ENCODE assay signal across 15 cellular contexts in the genomic region with DNA sequence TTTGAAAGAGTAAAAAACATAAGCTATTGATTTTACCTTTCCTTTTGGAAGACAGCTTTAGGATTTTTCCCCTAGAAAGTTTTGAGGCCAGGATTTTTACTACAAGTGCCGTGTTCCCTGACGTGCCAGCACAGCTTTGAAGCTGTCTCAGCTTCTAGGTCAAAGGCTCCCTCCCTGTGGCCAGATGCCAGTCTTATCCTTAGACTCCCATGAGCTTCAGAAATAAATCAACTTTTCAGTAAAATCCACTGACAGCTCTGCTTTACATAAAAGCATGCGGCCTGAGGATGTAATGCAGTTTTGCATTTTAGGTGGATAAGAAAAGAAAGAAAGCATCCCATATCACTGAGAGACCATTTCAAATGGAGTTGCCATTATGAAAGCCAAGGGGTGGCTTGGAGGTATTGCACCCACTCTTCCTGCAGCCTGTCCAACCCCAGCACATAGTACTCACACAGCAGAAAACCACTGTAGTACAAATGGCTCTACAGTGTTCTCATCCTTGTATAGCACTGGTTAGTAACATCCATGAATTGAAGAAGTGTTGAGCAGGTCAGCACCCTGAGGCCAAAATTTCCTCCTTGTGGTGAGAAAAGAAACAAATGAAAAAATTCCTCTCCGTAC. TPM values are rescaled to one million over a fixed set of nuclear protein-coding genes. Genes with fewer than 3 reads are reported as not detected.
DNase-seq lines count a peak whose midpoint lies in the region; ATAC-seq, FAIRE-seq and TF ChIP-seq lines count a peak whose summit lies in the region.
"Had no signal": no experiment of that assay in that cellular context is flagged by ENCODE, and none has a peak within 500 bp of the region (broad histone marks: within the 10 kb centered on the region; RNA-seq: fewer than 3 reads in every experiment).

No MANE protein-coding gene starts in this region.

- BruUV-seq in HCT116 (replicated peaks; lab: Mats Ljungman, UMichigan) = no TSS peak
- no TSS peak for BruUV-seq in HepG2 (replicated peaks; lab: Mats Ljungman, UMichigan)

- 58% methylated on average over 4 of the region's 4 CpGs for WGBS in A549 (ENCODE audit: missing lambda C conversion rate)
- 49 to 54% (median 51%) methylated on average over 4 of the region's 4 CpGs for WGBS in adrenal gland, 4 donors
- 55% methylated on average over 4 of the region's 4 CpGs for WGBS in HepG2 (ENCODE audit: low lambda C conversion rate)

- POLR2A ChIA-PET in A549 (lab: Yijun Ruan, JAX) = no interaction called here
- POLR2A ChIA-PET in HCT116 (lab: Charles Lee) = no interaction called here
- POLR2A ChIA-PET in HepG2 (lab: Yijun Ruan, JAX) = no interaction called here

- TF ChIP-seq EP300 in A549 (IDR thresholded peaks at IDR 0.05) (no peak), HepG2 (IDR thresholded peaks at IDR 0.05; ENCODE audit: low read depth in 2 of 2, low read length in 2 of 2) (no peak), HepG2 (CRISPR knock-in tag; IDR thresholded peaks at IDR 0.05; ENCODE audit: borderline replicate concordance) (no peak)

- H3K27me3 ChIP-seq in HCT116 (ENCODE audit: insufficient read depth, low read length) (no peaks in the 10 kb centered on the region), adrenal gland (no peaks in the 10 kb centered on the region), HepG2 (ENCODE audit: control insufficient read depth in 1 of 2, insufficient read depth in 2 of 2, low read length in 2 of 2) (no peaks in the 10 kb centered on the region)
- H3K27me3 ChIP-seq: thyroid gland had no signal

- H4K20me1 ChIP-seq in HCT116 (ENCODE audit: insufficient read depth) (no peaks in the 10 kb centered on the region), HepG2 (ENCODE audit: insufficient read depth, low read length) (no peaks in the 10 kb centered on the region)

- no peaks in the 10 kb centered on the region for H3K9me3 ChIP-seq in A549
- no peaks in the 10 kb centered on the region for H3K9me3 ChIP-seq in HCT116 (ENCODE audit: control insufficient read depth in 1 of 2, insufficient read depth in 1 of 2, low read depth in 1 of 2, low read length in 2 of 2)
- H3K9me3 ChIP-seq in adrenal gland (replicated peaks in 1 of 3) = no peaks in the 10 kb centered on the region
- H3K9me3 ChIP-seq in HepG2 (ENCODE audit: low read length) = no peaks in the 10 kb centered on the region
- H3K9me3 ChIP-seq: thyroid gland had no signal

- intact Hi-C loops in HCT116 (cut with micrococcal nuclease) = no loop called here
- intact Hi-C loops in adrenal gland (cut with DNase I) = loop anchor here in 1 of 2 donors (10.0 kb wide), 2 partner anchors 188 to 308 kb away; no protein-coding TSS in a partner anchor
- intact Hi-C loops in HepG2 (cut with micrococcal nuclease; ENCODE audit: unreplicated experiment) = no loop called here

- H3K4me1 ChIP-seq in A549 (no peaks in the 10 kb centered on the region), HCT116 (ENCODE audit: control insufficient read depth in 1 of 2, insufficient read depth in 2 of 2, low read length in 2 of 2) (peaks cover 6 to 21% of the 10 kb centered on the region in 2 experiments; a peak in 3 of 4 replicates), adrenal gland (replicated peaks in 1 of 2) (no peaks in the 10 kb centered on the region), HepG2 (ENCODE audit: insufficient read depth, low read length) (no peaks in the 10 kb centered on the region)

- TF ChIP-seq CTCF in A549 (IDR thresholded peaks at IDR 0.05) (no peak), HCT116 (IDR thresholded peaks at IDR 0.05 in 2 of 3, conservative IDR thresholded peaks at IDR 0.05 in 1 of 3; ENCODE audit: borderline replicate concordance in 1 of 3, insufficient read depth in 1 of 3, low read depth in 2 of 3, low read length in 2 of 3) (peak in 2 of 3 experiments; percentile 30 to 37; a peak in 3 of 6 replicates), adrenal gland (IDR thresholded peaks at IDR 0.05) (peak; percentile 11 to 46 (median 25)), HepG2 (CRISPR knock-in tag; IDR thresholded peaks at IDR 0.05) (no peak)

- RAD21 ChIA-PET in HCT116 (lab: Charles Lee; ENCODE audit: low non-redundant PET in 1 of 2, low total read pairs in 2 of 2, uncharacterized antibody in 2 of 2, unreplicated experiment in 2 of 2) = no interaction called here

- H3K9ac ChIP-seq in HCT116 (ENCODE audit: low read length) (no peak overlapping the region), HepG2 (ENCODE audit: insufficient read depth, low read depth, low read length) (no peak overlapping the region)

- H3K4me2 ChIP-seq in A549 (no peak overlapping the region), HCT116 (ENCODE audit: low read length) (no peak overlapping the region), HepG2 (ENCODE audit: low read depth, low read length) (no peak overlapping the region)

- H3K79me2 ChIP-seq in HCT116 (ENCODE audit: insufficient read depth, low read length) = no peaks in the 10 kb centered on the region
- no peaks in the 10 kb centered on the region for H3K79me2 ChIP-seq in HepG2 (ENCODE audit: insufficient read depth, low read length)

- no peak for TF ChIP-seq POLR2A in A549 (IDR thresholded peaks at IDR 0.05; ENCODE audit: low read length)
- TF ChIP-seq POLR2A in HCT116 (IDR thresholded peaks at IDR 0.05; ENCODE audit: borderline replicate concordance, extremely low read depth, insufficient read depth, insufficient read length) = no peak
- TF ChIP-seq POLR2A in adrenal gland (IDR thresholded peaks at IDR 0.05) = no peak
- TF ChIP-seq POLR2A in HepG2 (IDR thresholded peaks at IDR 0.05; ENCODE audit: insufficient read depth in 1 of 2, low read depth in 2 of 2, low read length in 2 of 2) = no peak

- DNase-seq in A549 (ENCODE audit: low read depth in 1 of 2, low spot score in 1 of 2) (no peak), HCT116 (ENCODE audit: low read depth, low spot score) (no peak), adrenal gland (peak in 5 of 7 donors; percentile 42 to 74 (median 68)), HepG2 (ENCODE audit: low spot score) (no peak), RPMI8226 (no peak)
- DNase-seq in activated CD8-positive, alpha-beta memory T cell treated with anti-CD3 and anti-CD28 coated beads, Interleukin-2, amount 50 U/mL, for 48 hours = no peak
- DNase-seq in stimulated activated CD4-positive, alpha-beta T cell treated with anti-CD3 and anti-CD28 coated beads, Interleukin-4, amount 100 ng/mL, for 1 hour = no peak
- DNase-seq: activated CD4-positive, alpha-beta T cell treated with anti-CD3 and anti-CD28 coated beads for 4 hours; DMS53; NCI-H1048; NCI-H2227 treated with DMSO at 0.1 percent for 48 hours; T-helper 17 cell had no signal

- H3K9me2 ChIP-seq in HCT116 (ENCODE audit: insufficient read depth) = no peaks in the 10 kb centered on the region

- in situ Hi-C loops in HepG2 (cut with HindIII; ENCODE audit: extremely low pct_ligation_motif_present, low pct_unique_long_range_greater_than_20kb) = loop anchor here (10.0 kb wide), 1 partner anchor 308 kb away; no protein-coding TSS in a partner anchor

- CTCF ChIA-PET in A549 (lab: Yijun Ruan, JAX) (interaction anchor here (0.7 to 1.2 kb wide), 3 partner anchors 9 to 490 kb away, joined by 3 to 4 read pairs (median 4); no protein-coding TSS in a partner anchor), HCT116 (lab: Charles Lee) (interaction anchor here (0.9 kb wide), 2 partner anchors 13 to 189 kb away, joined by 3 to 4 read pairs; no protein-coding TSS in a partner anchor), HepG2 (lab: Yijun Ruan, JAX; ENCODE audit: low intra/inter-chr PET ratio, low total read pairs) (no interaction called here)

- no peak for TF ChIP-seq RAD21 in A549 (conservative IDR thresholded peaks at IDR 0.05 in 1 of 2, IDR thresholded peaks at IDR 0.05 in 1 of 2)
- TF ChIP-seq RAD21 in HCT116 (IDR thresholded peaks at IDR 0.05; ENCODE audit: low read depth) = no peak
- TF ChIP-seq RAD21 in HepG2 (CRISPR knock-in tag; IDR thresholded peaks at IDR 0.05) = no peak

- ATAC-seq in A549 (peak; percentile 54 to 78; a peak in 5 of 6 replicates), HCT116 (peak; percentile 83), HepG2 (peak; percentile 87), HG02885 (IDR thresholded peaks at IDR 0.05; ENCODE audit: poor library complexity, unreplicated experiment) (no peak)
- ATAC-seq: T-helper 17 cell had no signal

- H3K4me3 ChIP-seq in A549 = no peak overlapping the region
- H3K4me3 ChIP-seq in HCT116 (replicated peaks in 1 of 2; ENCODE audit: low read depth in 1 of 2, low read length in 2 of 2) = no peak overlapping the region
- no peak overlapping the region for H3K4me3 ChIP-seq in adrenal gland
- no peak overlapping the region for H3K4me3 ChIP-seq in HepG2 (replicated peaks in 1 of 3; ENCODE audit: insufficient read depth in 1 of 3, low read depth in 2 of 3, low read length in 3 of 3)
- H3K4me3 ChIP-seq: thyroid gland had no signal

- FAIRE-seq in A549 (lab: Jason Lieb, UNC) (no peak), HepG2 (lab: Jason Lieb, UNC) (peak; percentile 23)
- FAIRE-seq: colon had no signal

- H3K27ac ChIP-seq in A549 (0 out of 6 replicates have a peak overlapping the region, but pooled peaks of 1 of the 2 experiments have one; percentile 31), HCT116 (ENCODE audit: low read depth, low read length) (no peak overlapping the region), adrenal gland (peak overlapping the region in 1 of 5 donors; percentile 3), HepG2 (ENCODE audit: extremely low read length, insufficient read depth, low read length) (no peak overlapping the region)
- H3K27ac ChIP-seq: thyroid gland had no signal

- H3K36me3 ChIP-seq in HCT116 (ENCODE audit: control insufficient read depth in 1 of 2, insufficient read depth in 2 of 2, low read length in 2 of 2) = no peaks in the 10 kb centered on the region
- H3K36me3 ChIP-seq in adrenal gland (replicated peaks in 1 of 2) = no peaks in the 10 kb centered on the region
- H3K36me3 ChIP-seq in HepG2 (replicated peaks in 1 of 2; ENCODE audit: control insufficient read depth in 1 of 2, insufficient read depth in 2 of 2, low read length in 2 of 2) = no peaks in the 10 kb centered on the region
- H3K36me3 ChIP-seq: thyroid gland had no signal

- H2AFZ ChIP-seq in HCT116 (ENCODE audit: low read depth, low read length, poor library complexity, severe bottlenecking) (no peak overlapping the region), HepG2 (ENCODE audit: low read length) (no peak overlapping the region)

RNA-seq across cellular contexts. Expression of a gene that starts 15.2 kb away (rescaled TPM):
- polyA plus RNA-seq in A549 (2011; rRNA removed) (8.3 and 10.5 TPM in 2 replicates), A549 (2017; fragmentation: RNase III; extraction: RNeasy Plus Mini Kit Qiagen cat#74134 plus additional on column Dnase treatment) (2.2 to 3.1 TPM (median 2.9 TPM) in 3 replicates), adrenal gland (10 to 100 TPM in 1 of 3 donors, 1 to 10 TPM in 2; 3.4 to 10.7 (median 5.2) TPM), HepG2 (2011; rRNA removed) (39.5 and 40.2 TPM in 2 replicates)
- polyA plus RNA-seq in A549 (2012; cell fraction: cytosol; rRNA removed) = 1.9 and 3.4 TPM in 2 replicates
- polyA plus RNA-seq in A549 (2012; cell fraction: nucleus; rRNA removed) = 4.3 and 4.5 TPM in 2 replicates
- polyA minus RNA-seq in A549 (2011; rRNA and poly(A)+ RNA removed) = 22.8 and 27.3 TPM in 2 replicates
- total RNA-seq in HCT116 (2021; ENCODE audit: unreplicated experiment) (21.0 TPM), adrenal gland (10 to 100 TPM; 19.1 to 51.3 (median 34.5) TPM), HepG2 (2016; rRNA removed; fragmentation: Illumina TruSeq; extraction: Trizol) (16.3 and 20.7 TPM in 2 replicates)
- polyA plus RNA-seq in HCT116 (2012) = 7.9 and 9.7 TPM in 2 replicates
- 21.4 and 22.2 TPM in 2 replicates for total RNA-seq in HepG2 (2016; cell fraction: cytosol; rRNA removed; fragmentation: Illumina TruSeq; extraction: Trizol; ENCODE audit: low read depth)
- 15.7 and 19.7 TPM in 2 replicates for total RNA-seq in HepG2 (2016; cell fraction: insoluble cytoplasmic fraction; rRNA removed; fragmentation: Illumina TruSeq; extraction: Trizol)
- 19.8 and 25.4 TPM in 2 replicates for total RNA-seq in HepG2 (2016; cell fraction: membrane; rRNA removed; fragmentation: Illumina TruSeq; extraction: Trizol)
- total RNA-seq in HepG2 (2016; cell fraction: nucleus; rRNA removed; fragmentation: Illumina TruSeq; extraction: Trizol) = 49.6 and 54.8 TPM in 2 replicates
- 18.2 and 19.6 TPM in 2 replicates for polyA plus RNA-seq in HepG2 (2011; cell fraction: cytosol; rRNA removed)
- polyA plus RNA-seq in HepG2 (2011; cell fraction: nucleus; rRNA removed) = 69.8 and 87.7 TPM in 2 replicates
- polyA plus RNA-seq in HepG2 (2012) = 20.4 and 28.6 TPM in 2 replicates
- polyA plus RNA-seq in HepG2 (2016; cell fraction: cytosol; fragmentation: Illumina TruSeq; extraction: Trizol; ENCODE audit: low read depth) = 2.6 and 3.3 TPM in 2 replicates
- 12.1 and 12.2 TPM in 2 replicates for polyA plus RNA-seq in HepG2 (2016; cell fraction: insoluble cytoplasmic fraction; fragmentation: Illumina TruSeq; extraction: Trizol; ENCODE audit: low read depth)
- polyA plus RNA-seq in HepG2 (2016; cell fraction: membrane; fragmentation: Illumina TruSeq; extraction: Trizol; ENCODE audit: low read depth) = 4.0 and 4.1 TPM in 2 replicates
- 18.8 TPM in 2 replicates for polyA plus RNA-seq in HepG2 (2016; cell fraction: nucleus; fragmentation: Illumina TruSeq; extraction: Trizol; ENCODE audit: insufficient read depth, low read depth)
- polyA minus RNA-seq in HepG2 (2011; rRNA and poly(A)+ RNA removed; ENCODE audit: low replicate concordance) = 13.4 and 120 TPM in 2 replicates
- polyA minus RNA-seq in HepG2 (2011; cell fraction: cytosol; rRNA and poly(A)+ RNA removed) = 36.1 and 49.7 TPM in 2 replicates
- 200 and 217 TPM in 2 replicates for polyA minus RNA-seq in HepG2 (2011; cell fraction: nucleus; rRNA and poly(A)+ RNA removed)

Comparison
In these comparisons a context has a peak if more than half of its experiments do, and no peak if none do; other contexts are left out.
1. DNase-seq: peak in adrenal gland (5 of 7); none in A549 (0 of 2), HCT116 (single experiment), HepG2 (single experiment), RPMI8226 (single experiment), activated CD8-positive, alpha-beta memory T cell treated with anti-CD3 and anti-CD28 coated beads, Interleukin-2, amount 50 U/mL, for 48 hours (single experiment) and stimulated activated CD4-positive, alpha-beta T cell treated with anti-CD3 and anti-CD28 coated beads, Interleukin-4, amount 100 ng/mL, for 1 hour (single experiment).
2. CTCF ChIP-seq: peak in HCT116 (2 of 3) and adrenal gland (6 of 6); none in A549 (single experiment) and HepG2 (single experiment).